ENCODE assay signal across 1 cellular context in genomic region chr2:70141754-70142589, GRCh38.
TF ChIP-seq lines count a peak whose summit lies in the region.

No MANE protein-coding gene starts in this region.

TF ChIP-seq in A549, 52 proteins besides CTCF, POLR2A, EP300 and RAD21 (continued from another document):
- peak; percentile 22; the same call in 1 of the 2 replicates for TF ChIP-seq MAX (IDR thresholded peaks at IDR 0.05)
- TF ChIP-seq JUNB (IDR thresholded peaks at IDR 0.05), result no peak
- TF ChIP-seq SREBF2 (IDR thresholded peaks at IDR 0.05), result no peak
- TF ChIP-seq PHF8 (IDR thresholded peaks at IDR 0.05; ENCODE audit: borderline replicate concordance, low read depth), result peak; percentile 76; the same call in 1 of the 2 replicates
- no peak for TF ChIP-seq HEYL (CRISPR knock-in tag; IDR thresholded peaks at IDR 0.05)
- TF ChIP-seq NR3C1 (IDR thresholded peaks at IDR 0.05), result no peak
- no peak for TF ChIP-seq ESRRA (IDR thresholded peaks at IDR 0.05; ENCODE audit: borderline replicate concordance, low read length)
- peak; percentile 85 for TF ChIP-seq MAFK (IDR thresholded peaks at IDR 0.05; ENCODE audit: partially characterized antibody)
- TF ChIP-seq RCOR1 (IDR thresholded peaks at IDR 0.05; ENCODE audit: low read depth, low read length), result no peak
- no peak for TF ChIP-seq HMGXB4 (CRISPR knock-in tag; IDR thresholded peaks at IDR 0.05; ENCODE audit: borderline replicate concordance)
- peak; percentile 45; the same call in 1 of the 2 replicates for TF ChIP-seq NPAS2 (CRISPR knock-in tag; IDR thresholded peaks at IDR 0.05; ENCODE audit: borderline replicate concordance)
- TF ChIP-seq MAZ (IDR thresholded peaks at IDR 0.05; ENCODE audit: borderline replicate concordance, low read depth, low read length), result 0 out of 2 replicates have a peak, but pooled peaks have one; percentile 41
- no peak for TF ChIP-seq HDAC2 (IDR thresholded peaks at IDR 0.05)
- TF ChIP-seq E2F6 (IDR thresholded peaks at IDR 0.05; ENCODE audit: borderline replicate concordance, low read depth), result no peak; the same call in none of the 2 replicates
- TF ChIP-seq KDM1A (IDR thresholded peaks at IDR 0.05; ENCODE audit: low read depth), result no peak
- peak; percentile 32 for TF ChIP-seq ATOH8 (CRISPR knock-in tag; IDR thresholded peaks at IDR 0.05; ENCODE audit: low read depth)
- no peak for TF ChIP-seq CBX8 (IDR thresholded peaks at IDR 0.05)
- TF ChIP-seq RNF2 (IDR thresholded peaks at IDR 0.05; ENCODE audit: borderline replicate concordance, low read depth), result no peak
- 0 out of 2 replicates have a peak, but pooled peaks have one; percentile 24 for TF ChIP-seq RARB (CRISPR knock-in tag; IDR thresholded peaks at IDR 0.05)
- no peak for TF ChIP-seq CHD2 (IDR thresholded peaks at IDR 0.05; ENCODE audit: low read length, partially characterized antibody)
- no peak for TF ChIP-seq ZSCAN20 (CRISPR knock-in tag; IDR thresholded peaks at IDR 0.05)
- peak; percentile 10; the same call in 1 of the 2 replicates for TF ChIP-seq FOSB (CRISPR knock-in tag; IDR thresholded peaks at IDR 0.05)
- TF ChIP-seq POLR2AphosphoS2 (conservative IDR thresholded peaks at IDR 0.05; ENCODE audit: low read length), result no peak
- peak; percentile 94 to 99 for TF ChIP-seq JUN (IDR thresholded peaks at IDR 0.05)
- no peak for TF ChIP-seq ELK1 (IDR thresholded peaks at IDR 0.05; ENCODE audit: low read depth, low read length)
